ENCODE assay signal across 24 cellular contexts in the genomic region with DNA sequence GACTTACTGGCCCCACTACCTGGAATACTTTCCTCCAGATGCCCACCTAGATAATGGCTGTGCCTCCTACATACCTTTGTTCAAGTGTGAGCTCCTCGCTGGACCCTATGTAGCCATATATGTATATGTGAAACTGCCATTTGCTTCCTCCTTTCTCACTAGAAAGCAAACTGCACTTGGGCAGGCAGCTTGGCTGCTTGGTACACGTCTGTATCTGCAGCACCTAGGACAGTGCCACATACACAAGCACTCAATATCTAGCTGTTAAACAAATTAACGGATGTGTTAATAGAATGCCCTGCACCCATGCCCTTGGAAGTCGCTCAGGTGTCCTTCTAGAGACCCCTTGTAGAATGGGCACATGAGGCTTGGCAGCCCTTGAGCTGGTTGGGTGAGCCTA.
"Had no signal": no experiment of that assay in that cellular context is flagged by ENCODE, and none has a peak within 500 bp of the region (broad histone marks: within the 10 kb centered on the region; RNA-seq: fewer than 3 reads in every experiment).

No MANE protein-coding gene starts in this region.

- H3K27me3 ChIP-seq: adrenal gland, SJSA1 had no signal

- ATAC-seq: activated CD8-positive, alpha-beta memory T cell treated with anti-CD3 and anti-CD28 coated beads, Interleukin-2, amount 10 ng/mL, durations not matched to agents 7 days and 5 days; activated T-cell treated with anti-CD3 and anti-CD28 coated beads, Interleukin-2, amount 50 U/mL, for 4 hours; T-helper 17 cell; WTC11 had no signal

- DNase-seq: activated CD4-positive, alpha-beta T cell treated with anti-CD3 and anti-CD28 coated beads for 48 hours; activated CD4-positive, alpha-beta T cell treated with anti-CD3 and anti-CD28 coated beads, Interleukin-2, amount 50 U/mL, for 4 hours; activated CD4-positive, CD25-positive, alpha-beta regulatory T cell treated with anti-CD3 and anti-CD28 coated beads, Interleukin-2, amount 50 U/mL, for 72 hours; activated CD8-positive, alpha-beta memory T cell treated with anti-CD3 and anti-CD28 coated beads, Interleukin-2, amount 10 ng/mL, durations not matched to agents 7 days and 5 days; activated gamma-delta T cell; activated naive CD4-positive, alpha-beta T cell treated with anti-CD3 and anti-CD28 coated beads, Interleukin-2, amount 10 ng/mL, durations not matched to agents 7 days and 5 days; activated naive CD8-positive, alpha-beta T cell treated with anti-CD3 and anti-CD28 coated beads, Interleukin-2, amount 10 ng/mL, durations not matched to agents 7 days and 5 days; activated T-cell treated with anti-CD3 and anti-CD28 coated beads, Interleukin-2, amount 50 U/mL, for 4 hours; adrenal gland; cerebellar nuclear complex; KG1; NCI-H1092; NCI-H1417; NCI-H1930; NCI-H2107; NCI-H2171 treated with DMSO at 0.1 percent for 48 hours; NCI-H226; NCI-H526; NCI-H774; SHP77; T-helper 17 cell; T-helper 9 cell had no signal

- H3K36me3 ChIP-seq: adrenal gland, SJSA1 had no signal

- H3K4me1 ChIP-seq: adrenal gland had no signal

- H3K9me3 ChIP-seq: adrenal gland, SJSA1 had no signal

- H3K27ac ChIP-seq: adrenal gland had no signal

- H3K4me3 ChIP-seq: adrenal gland, SJSA1 had no signal
